Comparison of ENCODE assay signal across 9 cellular contexts in genomic region chr5:100623719-100624118, GRCh38.
DNase-seq lines count a peak whose midpoint lies in the region; ATAC-seq and TF ChIP-seq lines count a peak whose summit lies in the region.
"Had no signal": no experiment of that assay in that cellular context is flagged by ENCODE, and none has a peak within 500 bp of the region (broad histone marks: within the 10 kb centered on the region; RNA-seq: fewer than 3 reads in every experiment).

No MANE protein-coding gene starts in this region.

- H3K27ac ChIP-seq in ascending aorta, result no peak overlapping the region
- H3K27ac ChIP-seq: BLaER1 treated with 17β-estradiol and CSF1 and Interleukin-3, amounts not matched to agents 10 nM and 100 nM had no signal

- ATAC-seq in GM21786 (IDR thresholded peaks at IDR 0.05; ENCODE audit: unreplicated experiment) (peak; percentile 92), HG03439 (IDR thresholded peaks at IDR 0.05; ENCODE audit: unreplicated experiment) (no peak)

- TF ChIP-seq CTCF in LNCAP (IDR thresholded peaks at IDR 0.05) (peak; percentile 66), ascending aorta (IDR thresholded peaks at IDR 0.05) (peak in 2 of 3 experiments; percentile 29 to 37)

- H3K4me1 ChIP-seq in ascending aorta, result no peaks in the 10 kb centered on the region

- no peaks in the 10 kb centered on the region for H3K27me3 ChIP-seq in ascending aorta
- H3K27me3 ChIP-seq: BLaER1 treated with 17β-estradiol and CSF1 and Interleukin-3, amounts not matched to agents 10 nM and 100 nM had no signal

- DNase-seq in NCI-H1436 (lab: John Stamatoyannopoulos, UW) (peak; percentile 6), NCI-H1436 treated with DMSO at 0.1 percent for 48 hours (lab: John Stamatoyannopoulos, UW) (no peak), ascending aorta (ENCODE audit: low spot score in 2 of 2) (no peak), myocyte (ENCODE audit: low read depth) (peak; percentile 59), SKM-1 (lab: John Stamatoyannopoulos, UW; ENCODE audit: unreplicated experiment) (no peak)

- H3K9me3 ChIP-seq in ascending aorta, result no peaks in the 10 kb centered on the region
- H3K9me3 ChIP-seq: BLaER1 treated with 17β-estradiol and CSF1 and Interleukin-3, amounts not matched to agents 10 nM and 100 nM had no signal

- no peak overlapping the region for H3K4me3 ChIP-seq in ascending aorta
- H3K4me3 ChIP-seq: BLaER1 treated with 17β-estradiol and CSF1 and Interleukin-3, amounts not matched to agents 10 nM and 100 nM had no signal

- no peaks in the 10 kb centered on the region for H3K36me3 ChIP-seq in ascending aorta
- H3K36me3 ChIP-seq: BLaER1 treated with 17β-estradiol and CSF1 and Interleukin-3, amounts not matched to agents 10 nM and 100 nM had no signal

- intact Hi-C loops in ascending aorta (cut with DNase I), result no loop called here

Comparison
In these comparisons a context has a peak if more than half of its experiments do, and no peak if none do; other contexts are left out.
1. DNase-seq: peak in NCI-H1436 (single experiment) and myocyte (single experiment); none in NCI-H1436 treated with DMSO at 0.1 percent for 48 hours (single experiment), ascending aorta (0 of 2) and SKM-1 (single experiment).